Comparison of ENCODE assay signal across 1 cellular context in the genomic region with DNA sequence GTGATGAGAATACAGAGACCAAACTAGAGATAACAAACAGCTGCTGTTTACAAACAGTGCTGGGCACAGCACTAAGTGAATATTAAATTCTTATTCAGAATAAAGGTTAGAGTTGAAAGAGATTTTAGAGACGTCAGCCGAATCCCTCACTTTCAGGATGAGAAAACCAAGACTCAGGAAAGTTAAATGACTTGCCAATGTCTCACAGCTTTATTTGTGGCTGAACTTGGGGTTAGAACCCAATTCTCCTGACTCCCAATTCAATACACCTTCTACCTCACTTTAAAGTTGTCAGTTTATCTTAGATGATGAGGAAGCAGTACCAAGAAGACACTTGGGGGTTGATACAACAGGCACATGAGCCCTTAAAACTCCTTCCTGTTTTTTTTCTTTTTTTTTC.
TF ChIP-seq lines count a peak whose summit lies in the region.

No MANE protein-coding gene starts in this region.

TF ChIP-seq in WTC11, 78 proteins besides CTCF, POLR2A, EP300 and RAD21 (continued from another document):
- TF ChIP-seq NR3C1 (CRISPR knock-in tag; conservative IDR thresholded peaks at IDR 0.05; ENCODE audit: low read depth) (no peak), TEAD1 (CRISPR knock-in tag; IDR thresholded peaks at IDR 0.05) (no peak), FOXP1 (CRISPR knock-in tag; IDR thresholded peaks at IDR 0.05; ENCODE audit: borderline replicate concordance) (no peak), PRRX2 (CRISPR knock-in tag; IDR thresholded peaks at IDR 0.05) (no peak), FOXK1 (CRISPR knock-in tag; IDR thresholded peaks at IDR 0.05) (no peak), HMGA2 (CRISPR knock-in tag; IDR thresholded peaks at IDR 0.05) (no peak)
- TF ChIP-seq, protein P1, sequence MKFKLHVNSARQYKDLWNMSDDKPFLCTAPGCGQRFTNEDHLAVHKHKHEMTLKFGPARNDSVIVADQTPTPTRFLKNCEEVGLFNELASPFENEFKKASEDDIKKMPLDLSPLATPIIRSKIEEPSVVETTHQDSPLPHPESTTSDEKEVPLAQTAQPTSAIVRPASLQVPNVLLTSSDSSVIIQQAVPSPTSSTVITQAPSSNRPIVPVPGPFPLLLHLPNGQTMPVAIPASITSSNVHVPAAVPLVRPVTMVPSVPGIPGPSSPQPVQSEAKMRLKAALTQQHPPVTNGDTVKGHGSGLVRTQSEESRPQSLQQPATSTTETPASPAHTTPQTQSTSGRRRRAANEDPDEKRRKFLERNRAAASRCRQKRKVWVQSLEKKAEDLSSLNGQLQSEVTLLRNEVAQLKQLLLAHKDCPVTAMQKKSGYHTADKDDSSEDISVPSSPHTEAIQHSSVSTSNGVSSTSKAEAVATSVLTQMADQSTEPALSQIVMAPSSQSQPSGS (CRISPR knock-in tag; IDR thresholded peaks at IDR 0.05; ENCODE audit: borderline replicate concordance, low read depth): no peak
- TF ChIP-seq, protein P2, sequence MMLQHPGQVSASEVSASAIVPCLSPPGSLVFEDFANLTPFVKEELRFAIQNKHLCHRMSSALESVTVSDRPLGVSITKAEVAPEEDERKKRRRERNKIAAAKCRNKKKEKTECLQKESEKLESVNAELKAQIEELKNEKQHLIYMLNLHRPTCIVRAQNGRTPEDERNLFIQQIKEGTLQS (CRISPR knock-in tag; conservative IDR thresholded peaks at IDR 0.05): no peak
TF ChIP-seq in WTC11: peak in this region for 0.
